18 cellular contexts compared by ENCODE assay signal in genomic region chr22:23124611-23125511, GRCh38. TPM values are rescaled to one million over a fixed set of nuclear protein-coding genes. Genes with fewer than 3 reads are reported as not detected.
"Had no signal": no experiment of that assay in that cellular context is flagged by ENCODE, and none has a peak within 500 bp of the region (broad histone marks: within the 10 kb centered on the region; RNA-seq: fewer than 3 reads in every experiment).

No MANE protein-coding gene starts in this region.

- H3K4me3 Mint-ChIP-seq: activated T-helper 1 cell treated with anti-CD3 and anti-CD28 coated beads, Interleukin-12 subunit alpha, Interleukin-12 subunit beta, Interleukin-2, Interleukin-4 antibody, amounts not matched to agents 30 ng/mL and 10 ng/mL and 1 ng/mL, durations not matched to agents 14 hours and 24 hours and 36 hours; nephron; stimulated activated effector memory CD8-positive, alpha-beta T cell treated with anti-CD3 and anti-CD28 coated beads, Interleukin-12 subunit alpha, Interleukin-12 subunit beta, amount 100 ng/mL, for 72 hours; T-helper 2 cell treated with Interferon-gamma antibody and Interleukin-4, amounts not matched to agents 5 μg/mL and 100 μg/mL, for 36 hours had no signal

- H3K36me3 ChIP-seq: transverse colon had no signal

- H3K27ac ChIP-seq: transverse colon had no signal

- FAIRE-seq: astrocyte, colon had no signal

- H3K4me3 ChIP-seq: esophagus muscularis mucosa, transverse colon had no signal

- H3K36me3 Mint-ChIP-seq: stimulated activated effector memory CD8-positive, alpha-beta T cell treated with anti-CD3 and anti-CD28 coated beads, Interleukin-12 subunit alpha, Interleukin-12 subunit beta, amount 100 ng/mL, for 72 hours had no signal

- H3K9me3 Mint-ChIP-seq: activated T-helper 1 cell treated with anti-CD3 and anti-CD28 coated beads, Interleukin-12 subunit alpha, Interleukin-12 subunit beta, Interleukin-2, Interleukin-4 antibody, amounts not matched to agents 30 ng/mL and 10 ng/mL and 1 ng/mL, durations not matched to agents 14 hours and 24 hours and 36 hours; nephron; stimulated activated effector memory CD8-positive, alpha-beta T cell treated with anti-CD3 and anti-CD28 coated beads, Interleukin-12 subunit alpha, Interleukin-12 subunit beta, amount 100 ng/mL, for 72 hours; T-helper 2 cell treated with Interferon-gamma antibody and Interleukin-4, amounts not matched to agents 5 μg/mL and 100 μg/mL, for 36 hours had no signal

- ATAC-seq: stimulated activated effector memory CD8-positive, alpha-beta T cell treated with anti-CD3 and anti-CD28 coated beads, Interleukin-12 subunit alpha, Interleukin-12 subunit beta, amount 100 ng/mL, for 72 hours had no signal

- DNase-seq: activated CD4-positive, alpha-beta T cell treated with anti-CD3 and anti-CD28 coated beads, Interleukin-2, amount 50 U/mL, for 1 hour; activated naive CD4-positive, alpha-beta T cell; hippocampal formation; SW 1271; transverse colon had no signal

- H3K27me3 ChIP-seq: esophagus muscularis mucosa, transverse colon had no signal

- H3K9me3 ChIP-seq: esophagus muscularis mucosa, transverse colon had no signal

- H3K27ac Mint-ChIP-seq: activated T-helper 1 cell treated with anti-CD3 and anti-CD28 coated beads, Interleukin-12 subunit alpha, Interleukin-12 subunit beta, Interleukin-2, Interleukin-4 antibody, amounts not matched to agents 30 ng/mL and 10 ng/mL and 1 ng/mL, durations not matched to agents 14 hours and 24 hours and 36 hours; nephron; stimulated activated effector memory CD8-positive, alpha-beta T cell treated with anti-CD3 and anti-CD28 coated beads, Interleukin-12 subunit alpha, Interleukin-12 subunit beta, amount 100 ng/mL, for 72 hours; T-helper 2 cell treated with Interferon-gamma antibody and Interleukin-4, amounts not matched to agents 5 μg/mL and 100 μg/mL, for 36 hours had no signal

RNA-seq across cellular contexts. Expression of gene RSPH14, which starts 16.9 kb away (rescaled TPM):
- total RNA-seq: activated CD8-positive, alpha-beta memory T cell treated with anti-CD3 and anti-CD28 coated beads for 36 hours; activated T-helper 1 cell treated with anti-CD3 and anti-CD28 coated beads, Interleukin-12 subunit alpha, Interleukin-12 subunit beta, Interleukin-2, Interleukin-4 antibody, amounts not matched to agents 30 ng/mL and 10 ng/mL and 1 ng/mL, durations not matched to agents 14 hours and 24 hours and 36 hours; astrocyte; glomerular endothelial cell; mesenteric fat pad; osteocyte; SK-MEL-5; subcutaneous adipose tissue had no signal
